ENCODE assay signal across 9 cellular contexts in the genomic region with DNA sequence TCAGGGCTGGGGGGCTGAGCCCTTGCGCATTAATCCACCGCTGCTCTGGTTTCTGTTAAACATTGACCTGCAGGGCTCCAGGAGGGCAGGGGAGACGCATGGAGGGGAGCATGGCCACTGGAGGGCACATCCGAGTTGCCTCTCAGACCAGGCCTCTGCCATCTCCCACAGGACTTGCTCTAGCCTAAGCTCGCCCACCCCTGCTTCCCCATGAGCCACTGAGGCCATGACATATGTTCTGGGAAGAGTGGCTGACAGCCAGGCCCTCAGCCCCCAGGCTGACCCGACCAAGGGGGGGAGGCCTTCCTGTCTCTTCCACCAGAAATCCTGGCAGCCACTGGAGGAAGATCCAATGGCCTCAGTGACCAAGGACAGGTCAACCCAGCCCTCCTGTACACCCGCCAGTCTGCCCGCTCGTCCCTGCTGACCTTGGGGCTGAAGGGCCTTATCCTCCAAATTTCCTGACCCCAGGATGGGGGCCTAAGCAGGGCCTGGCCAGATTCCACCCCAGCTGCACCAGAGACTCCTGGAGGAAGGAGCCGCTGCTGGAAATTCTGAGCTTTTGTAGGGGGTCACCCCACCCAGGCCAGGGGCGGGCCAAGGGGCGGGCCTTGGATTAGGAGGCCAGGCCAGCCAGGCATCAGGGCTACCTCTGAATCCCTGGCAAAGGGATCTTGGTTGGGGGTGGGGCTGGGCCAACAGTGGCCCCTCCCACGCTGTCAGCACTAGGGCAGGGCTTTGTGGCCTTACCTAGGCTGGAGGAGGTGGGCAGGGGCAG. TPM values are rescaled to one million over a fixed set of nuclear protein-coding genes. Genes with fewer than 3 reads are reported as not detected.
A peak's percentile ranks its signal among the peaks of the same experiment; 100 is the strongest.
DNase-seq lines count a peak whose midpoint lies in the region; ATAC-seq, FAIRE-seq and TF ChIP-seq lines count a peak whose summit lies in the region.
"Had no signal": no experiment of that assay in that cellular context is flagged by ENCODE, and none has a peak within 500 bp of the region (broad histone marks: within the 10 kb centered on the region; RNA-seq: fewer than 3 reads in every experiment).

A gene with protein sequence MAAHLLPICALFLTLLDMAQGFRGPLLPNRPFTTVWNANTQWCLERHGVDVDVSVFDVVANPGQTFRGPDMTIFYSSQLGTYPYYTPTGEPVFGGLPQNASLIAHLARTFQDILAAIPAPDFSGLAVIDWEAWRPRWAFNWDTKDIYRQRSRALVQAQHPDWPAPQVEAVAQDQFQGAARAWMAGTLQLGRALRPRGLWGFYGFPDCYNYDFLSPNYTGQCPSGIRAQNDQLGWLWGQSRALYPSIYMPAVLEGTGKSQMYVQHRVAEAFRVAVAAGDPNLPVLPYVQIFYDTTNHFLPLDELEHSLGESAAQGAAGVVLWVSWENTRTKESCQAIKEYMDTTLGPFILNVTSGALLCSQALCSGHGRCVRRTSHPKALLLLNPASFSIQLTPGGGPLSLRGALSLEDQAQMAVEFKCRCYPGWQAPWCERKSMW (minus strand): TSS at position 537 of the 778 bp plus-strand sequence. CDS start 618 bp downstream, outside the sequence.

- TF ChIP-seq CTCF in HepG2 (CRISPR knock-in tag; IDR thresholded peaks at IDR 0.05) (peak; percentile 91), testis (IDR thresholded peaks at IDR 0.05) (no peak)

- peak; percentile 91 for FAIRE-seq in HepG2 (lab: Jason Lieb, UNC)

- TF ChIP-seq EP300 in HepG2 (IDR thresholded peaks at IDR 0.05; ENCODE audit: low read depth in 2 of 2, low read length in 2 of 2) (0 out of 4 replicates have a peak, but pooled peaks have one; percentile 5 to 14), HepG2 (CRISPR knock-in tag; IDR thresholded peaks at IDR 0.05; ENCODE audit: borderline replicate concordance) (no peak)

- H3K9ac ChIP-seq in HepG2 (ENCODE audit: insufficient read depth, low read depth, low read length), result peak within 1 kb of the TSS; percentile 93

- intact Hi-C loops in HepG2 (cut with micrococcal nuclease; ENCODE audit: unreplicated experiment) (loop anchor here (1.0 to 5.0 kb wide), 2 partner anchors 21 to 41 kb away; no protein-coding TSS in a partner anchor), testis (cut with DNase I; ENCODE audit: low total_unique reads) (no loop called here)

- peaks cover 11% of the 10 kb centered on the region for H4K20me1 ChIP-seq in HepG2 (ENCODE audit: insufficient read depth, low read length)

- DNase-seq in NCI-H2196 (lab: John Stamatoyannopoulos, UW; ENCODE audit: unreplicated experiment), result peak; percentile 5
- DNase-seq in NCI-H2196 treated with DMSO at 0.1 percent for 48 hours (lab: John Stamatoyannopoulos, UW; ENCODE audit: unreplicated experiment), result no peak
- DNase-seq in dermis microvascular lymphatic vessel endothelial cell (ENCODE audit: low read depth in 2 of 2), result peak; percentile 52 to 63
- peak; percentile 91 for DNase-seq in HepG2 (ENCODE audit: low spot score)
- DNase-seq in testis, result no peak
- DNase-seq in stimulated activated naive CD8-positive, alpha-beta T cell treated with anti-CD3 and anti-CD28 coated beads, Interleukin-15, Interleukin-2, amounts not matched to agents 100 U/mL and 50 U/mL, for 24 hours, result no peak

- CTCF ChIA-PET in HepG2 (lab: Yijun Ruan, JAX; ENCODE audit: low intra/inter-chr PET ratio, low total read pairs), result interaction anchor here (1.9 to 2.5 kb wide), 2 partner anchors 19 to 21 kb away, joined by 14 to 15 read pairs; a partner anchor contains a TSS

- H3K4me3 ChIP-seq in HepG2 (replicated peaks in 1 of 3; ENCODE audit: insufficient read depth in 1 of 3, low read depth in 2 of 3, low read length in 3 of 3) (peak within 1 kb of the TSS; percentile 67 to 91 (median 71)), testis (no peak within 1 kb of the TSS)
- H3K4me3 ChIP-seq: SK-N-MC had no signal

- H3K27me3 ChIP-seq in HepG2 (ENCODE audit: control insufficient read depth in 1 of 2, insufficient read depth in 2 of 2, low read length in 2 of 2) (no peaks in the 10 kb centered on the region; a peak in 1 of 5 replicates), testis (no peaks in the 10 kb centered on the region)

- H3K36me3 ChIP-seq in HepG2 (replicated peaks in 1 of 2; ENCODE audit: control insufficient read depth in 1 of 2, insufficient read depth in 2 of 2, low read length in 2 of 2), result peaks cover 1 to 3% of the 10 kb centered on the region in 2 experiments; a peak in 2 of 5 replicates
- H3K36me3 ChIP-seq in testis (ENCODE audit: low read depth, missing control alignments), result no peaks in the 10 kb centered on the region

- H3K27ac ChIP-seq in HepG2 (ENCODE audit: extremely low read length, insufficient read depth, low read length) (peak within 1 kb of the TSS; percentile 96), testis (peak within 1 kb of the TSS; percentile 55 to 62)
- H3K27ac ChIP-seq: SK-N-MC had no signal

- 0% methylated on average over 4 of the region's 13 CpGs for WGBS in HepG2 (ENCODE audit: low lambda C conversion rate)
- WGBS in testis, 2 donors, result 49 to 69% methylated on average over 3 to 13 of the region's 13 CpGs

- in situ Hi-C loops in HepG2 (cut with HindIII; ENCODE audit: extremely low pct_ligation_motif_present, low pct_unique_long_range_greater_than_20kb), result no loop called here

- H3K4me2 ChIP-seq in HepG2 (ENCODE audit: low read depth, low read length), result peak within 1 kb of the TSS; percentile 86

- H3K9me3 ChIP-seq in HepG2 (ENCODE audit: low read length) (peaks cover 6% of the 10 kb centered on the region), testis (no peaks in the 10 kb centered on the region)

- BruUV-seq in HepG2 (replicated peaks; lab: Mats Ljungman, UMichigan), result TSS peak; percentile 84

- TF ChIP-seq RAD21 in HepG2 (CRISPR knock-in tag; IDR thresholded peaks at IDR 0.05), result peak; percentile 86

- peak; percentile 71 for ATAC-seq in HepG2
- no peak for ATAC-seq in stimulated activated naive CD8-positive, alpha-beta T cell treated with anti-CD3 and anti-CD28 coated beads, Interleukin-15, Interleukin-2, amounts not matched to agents 100 U/mL and 50 U/mL, for 24 hours
- no peak for ATAC-seq in HG02763 (IDR thresholded peaks at IDR 0.05; ENCODE audit: unreplicated experiment)
- no peak for ATAC-seq in HG03520 (IDR thresholded peaks at IDR 0.05; ENCODE audit: unreplicated experiment)

- TF ChIP-seq POLR2A in HepG2 (IDR thresholded peaks at IDR 0.05; ENCODE audit: insufficient read depth in 1 of 2, low read depth in 2 of 2, low read length in 2 of 2), result peak in 1 of 2 experiments; percentile 98; a peak in 2 of 4 replicates
- no peak for TF ChIP-seq POLR2A in testis (IDR thresholded peaks at IDR 0.05)

- peaks cover 48% of the 10 kb centered on the region for H3K4me1 ChIP-seq in HepG2 (ENCODE audit: insufficient read depth, low read length)
- peaks cover 24% of the 10 kb centered on the region for H3K4me1 ChIP-seq in testis

- H3K79me2 ChIP-seq in HepG2 (ENCODE audit: insufficient read depth, low read length), result peaks cover 36% of the 10 kb centered on the region

- POLR2A ChIA-PET in HepG2 (lab: Yijun Ruan, JAX), result interaction anchor here (0.9 to 7.9 kb wide), 16 partner anchors 11 to 288 kb away, joined by 3 to 222 read pairs (median 9); a partner anchor contains a TSS

- no peak within 1 kb of the TSS for H2AFZ ChIP-seq in HepG2 (ENCODE audit: low read length)

TF ChIP-seq in HepG2, 621 proteins besides CTCF, POLR2A, EP300 and RAD21 (continues in another document):
- peak; percentile 64; the same call in 1 of the 2 replicates for TF ChIP-seq ZFP90 (CRISPR knock-in tag; IDR thresholded peaks at IDR 0.05; ENCODE audit: borderline replicate concordance)
- no peak for TF ChIP-seq ZFP36 (IDR thresholded peaks at IDR 0.05; ENCODE audit: borderline replicate concordance, low read depth, low read length, partially characterized antibody)
- TF ChIP-seq SAP130 (CRISPR knock-in tag; IDR thresholded peaks at IDR 0.05; ENCODE audit: low read depth), result peak; percentile 71
- TF ChIP-seq TAF15 (IDR thresholded peaks at IDR 0.05; ENCODE audit: low read depth, low read length, poor library complexity, severe bottlenecking), result no peak
- no peak; the same call in 1 of the 2 replicates for TF ChIP-seq KMT2A (CRISPR knock-in tag; IDR thresholded peaks at IDR 0.05)
- TF ChIP-seq ZNF713 (CRISPR knock-in tag; IDR thresholded peaks at IDR 0.05), result peak; percentile 84; the same call in 1 of the 2 replicates
- no peak for TF ChIP-seq ZNF660 (CRISPR knock-in tag; IDR thresholded peaks at IDR 0.05; ENCODE audit: borderline replicate concordance, low read depth)
- no peak for TF ChIP-seq ZNF672 (CRISPR knock-in tag; IDR thresholded peaks at IDR 0.05)
- TF ChIP-seq CREM (IDR thresholded peaks at IDR 0.05), result peak; percentile 29; the same call in 1 of the 2 replicates
- TF ChIP-seq CREM (CRISPR knock-in tag; IDR thresholded peaks at IDR 0.05), result no peak
- no peak for TF ChIP-seq NFATC3 (CRISPR knock-in tag; IDR thresholded peaks at IDR 0.05)
- TF ChIP-seq NBN (conservative IDR thresholded peaks at IDR 0.05), result no peak

RNA-seq across cellular contexts. Expression of the gene that starts here (rescaled TPM):
- 4.6 and 6.7 TPM in 2 replicates for total RNA-seq in dermis microvascular lymphatic vessel endothelial cell
- total RNA-seq in HepG2 (2016; rRNA removed; fragmentation: Illumina TruSeq; extraction: Trizol), result 50.5 and 76.5 TPM in 2 replicates
- total RNA-seq in HepG2 (2016; cell fraction: cytosol; rRNA removed; fragmentation: Illumina TruSeq; extraction: Trizol; ENCODE audit: low read depth), result 15.2 and 15.4 TPM in 2 replicates
- 49.7 and 78.4 TPM in 2 replicates for total RNA-seq in HepG2 (2016; cell fraction: insoluble cytoplasmic fraction; rRNA removed; fragmentation: Illumina TruSeq; extraction: Trizol)
- 36.1 and 38.7 TPM in 2 replicates for total RNA-seq in HepG2 (2016; cell fraction: membrane; rRNA removed; fragmentation: Illumina TruSeq; extraction: Trizol)
- 65.9 and 70.6 TPM in 2 replicates for total RNA-seq in HepG2 (2016; cell fraction: nucleus; rRNA removed; fragmentation: Illumina TruSeq; extraction: Trizol)
- polyA plus RNA-seq in HepG2 (2011; rRNA removed), result 193 and 218 TPM in 2 replicates
- 153 and 171 TPM in 2 replicates for polyA plus RNA-seq in HepG2 (2011; cell fraction: cytosol; rRNA removed)
- polyA plus RNA-seq in HepG2 (2011; cell fraction: nucleus; rRNA removed), result 132 and 137 TPM in 2 replicates
- 82.6 and 84.8 TPM in 2 replicates for polyA plus RNA-seq in HepG2 (2012)
- polyA plus RNA-seq in HepG2 (2016; cell fraction: cytosol; fragmentation: Illumina TruSeq; extraction: Trizol; ENCODE audit: low read depth), result 15.0 TPM in 2 replicates
- polyA plus RNA-seq in HepG2 (2016; cell fraction: insoluble cytoplasmic fraction; fragmentation: Illumina TruSeq; extraction: Trizol; ENCODE audit: low read depth), result 57.3 and 58.6 TPM in 2 replicates
- 31.8 and 34.0 TPM in 2 replicates for polyA plus RNA-seq in HepG2 (2016; cell fraction: membrane; fragmentation: Illumina TruSeq; extraction: Trizol; ENCODE audit: low read depth)
- 111 and 117 TPM in 2 replicates for polyA plus RNA-seq in HepG2 (2016; cell fraction: nucleus; fragmentation: Illumina TruSeq; extraction: Trizol; ENCODE audit: insufficient read depth, low read depth)
- 71.5 and 300 TPM in 2 replicates for polyA minus RNA-seq in HepG2 (2011; rRNA and poly(A)+ RNA removed; ENCODE audit: low replicate concordance)
- 89.0 and 90.5 TPM in 2 replicates for polyA minus RNA-seq in HepG2 (2011; cell fraction: cytosol; rRNA and poly(A)+ RNA removed)
- 34.9 and 47.4 TPM in 2 replicates for polyA minus RNA-seq in HepG2 (2011; cell fraction: nucleus; rRNA and poly(A)+ RNA removed)
- total RNA-seq in testis, result 1 to 10 TPM; 2.7 to 3.2 TPM
- polyA plus RNA-seq in testis (ENCODE audit: insufficient read depth, low read depth, low replicate concordance), result 3.7 TPM

Comparison
In these comparisons a context has a peak if more than half of its experiments do, and no peak if none do; other contexts are left out.
1. DNase-seq: peak in NCI-H2196 (single experiment), dermis microvascular lymphatic vessel endothelial cell (2 of 2) and HepG2 (single experiment); none in NCI-H2196 treated with DMSO at 0.1 percent for 48 hours (single experiment), testis (single experiment) and stimulated activated naive CD8-positive, alpha-beta T cell treated with anti-CD3 and anti-CD28 coated beads, Interleukin-15, Interleukin-2, amounts not matched to agents 100 U/mL and 50 U/mL, for 24 hours (single experiment).
2. H3K4me3 ChIP-seq: peak in HepG2 (3 of 3); none in testis (0 of 2).